8 cellular contexts compared by ENCODE assay signal in genomic region chr1:99969729-99970591, GRCh38. TPM values are rescaled to one million over a fixed set of nuclear protein-coding genes. Genes with fewer than 3 reads are reported as not detected.
DNase-seq lines count a peak whose midpoint lies in the region; ATAC-seq, FAIRE-seq and TF ChIP-seq lines count a peak whose summit lies in the region.

SLC35A3 (plus strand) TSS chr1:99969996; CDS start chr1:99993555, 23,559 bp downstream.

- H3K27me3 ChIP-seq in psoas muscle (ENCODE audit: insufficient read depth in 3 of 3, low read length in 2 of 3), result no peaks in the 10 kb centered on the region

- FAIRE-seq in urothelium cell line (lab: Jason Lieb, UNC), result peak; percentile 59

- peaks cover 0 to 8% of the 10 kb centered on the region in 2 donors for H3K36me3 ChIP-seq in psoas muscle (ENCODE audit: insufficient read depth in 1 of 2, low read depth in 1 of 2)

- peak within 1 kb of the TSS; percentile 74 for H3K27ac ChIP-seq in psoas muscle

- H3K9me3 ChIP-seq in psoas muscle, result no peaks in the 10 kb centered on the region

- peak; percentile 91 for DNase-seq in GM12865 (ENCODE audit: low read depth)
- peak; percentile 88 for DNase-seq in NB4 (ENCODE audit: low read depth)
- peak; percentile 57 to 81 (median 66) for DNase-seq in T-helper 1 cell
- peak; percentile 55 for DNase-seq in amniotic epithelial cell (ENCODE audit: low read depth)
- DNase-seq in left ventricle myocardium superior, result peak; percentile 87
- peak; percentile 81 to 90 for DNase-seq in psoas muscle
- peak; percentile 90 for DNase-seq in urothelium cell line (ENCODE audit: low spot score)

- TF ChIP-seq CTCF in GM12865 (IDR thresholded peaks at IDR 0.05; ENCODE audit: insufficient read depth, low read depth, low read length, missing control alignments), result no peak
- TF ChIP-seq CTCF in NB4 (IDR thresholded peaks at IDR 0.05; ENCODE audit: low read depth, low read length), result no peak
- no peak for TF ChIP-seq CTCF in psoas muscle (IDR thresholded peaks at IDR 0.05)

- ATAC-seq in HG02571 (IDR thresholded peaks at IDR 0.05; ENCODE audit: unreplicated experiment), result peak; percentile 93
- ATAC-seq in left ventricle myocardium superior, result peak; percentile 99
- ATAC-seq in psoas muscle, result peak; percentile 91 to 98 (median 96)

- intact Hi-C loops in left ventricle myocardium superior (cut with micrococcal nuclease), result no loop called here
- intact Hi-C loops in psoas muscle (cut with DNase I), result loop anchor here in 1 of 2 donors (5.0 kb wide), 1 partner anchor 67 kb away; a partner anchor contains a TSS

- WGBS in psoas muscle, 3 donors, result 0 to 1% (median 1%) methylated on average over 73 of the region's 73 CpGs

- H3K4me3 ChIP-seq in GM12865 (ENCODE audit: low read depth, low read length), result peak within 1 kb of the TSS; percentile 69
- peak within 1 kb of the TSS; percentile 88 for H3K4me3 ChIP-seq in NB4 (ENCODE audit: low read depth, low read length)
- H3K4me3 ChIP-seq in psoas muscle, result peak within 1 kb of the TSS; percentile 98

- peak; percentile 73 for TF ChIP-seq POLR2A in NB4 (IDR thresholded peaks at IDR 0.05; ENCODE audit: extremely low read depth, insufficient read length)

- H3K4me1 ChIP-seq in psoas muscle, result peaks cover 13% of the 10 kb centered on the region

RNA-seq across cellular contexts. Expression of gene SLC35A3, which starts in this region (rescaled TPM):
- total RNA-seq in left ventricle myocardium superior, result 7.5 TPM
- 1 to 10 TPM; 4.5 to 8.6 (median 7.5) TPM for total RNA-seq in psoas muscle
- polyA plus RNA-seq in psoas muscle, result 1 to 10 TPM; 3.5 to 6.4 (median 3.7) TPM

Comparison
In these comparisons a context has a peak if more than half of its experiments do, and no peak if none do; other contexts are left out.
1. Peak in every context shown above with its lines: DNase-seq, ATAC-seq, H3K4me3 ChIP-seq and H3K27ac ChIP-seq.